In genomic region chr3:53921296-53921695, GRCh38 we compare ENCODE assay signal across 9 cellular contexts. TPM values are rescaled to one million over a fixed set of nuclear protein-coding genes. Genes with fewer than 3 reads are reported as not detected.
DNase-seq lines count a peak whose midpoint lies in the region; ATAC-seq, FAIRE-seq and TF ChIP-seq lines count a peak whose summit lies in the region.
"Had no signal": no experiment of that assay in that cellular context is flagged by ENCODE, and none has a peak within 500 bp of the region (broad histone marks: within the 10 kb centered on the region; RNA-seq: fewer than 3 reads in every experiment).

No MANE protein-coding gene starts in this region.

- CTCF ChIA-PET in CD4-positive, alpha-beta T cell (lab: Charles Lee): no interaction called here

- DNase-seq in BE2C (no peak), GM19239 (ENCODE audit: insufficient read length, low spot score) (peak; percentile 10), keratinocyte (ENCODE audit: low read depth, low spot score) (no peak), COR-L47 (lab: John Stamatoyannopoulos, UW) (no peak), hypothalamus (lab: John Stamatoyannopoulos, UW) (no peak)
- no peak for DNase-seq in CD4-positive, alpha-beta T cell

- no peaks in the 10 kb centered on the region for H3K4me1 Mint-ChIP-seq in CD4-positive, alpha-beta T cell (ENCODE audit: low read depth)
- H3K4me1 Mint-ChIP-seq: IgD-negative memory B cell had no signal

- H4K20me1 ChIP-seq in SU-DHL-6 (ENCODE audit: low read depth, low read length) (0 out of 2 replicates have a peak, but pooled peaks cover 2% of the 10 kb centered on the region), keratinocyte (ENCODE audit: control insufficient read depth, extremely low read depth, insufficient read depth, low read length) (no peaks in the 10 kb centered on the region)

- peaks cover 37% of the 10 kb centered on the region for H3K27me3 Mint-ChIP-seq in CD4-positive, alpha-beta T cell

- H3K9ac ChIP-seq in SU-DHL-6 (ENCODE audit: low read length) (no peak overlapping the region), keratinocyte (ENCODE audit: control insufficient read depth, extremely low read depth, insufficient read depth, low read length) (no peak overlapping the region)

- H3K4me1 ChIP-seq in BE2C (no peaks in the 10 kb centered on the region), keratinocyte (ENCODE audit: control insufficient read depth, extremely low read depth, insufficient read depth, low read length) (no peaks in the 10 kb centered on the region)

- dilution Hi-C loops in keratinocyte (cut with MboI; ENCODE audit: extremely low pct_ligation_motif_present, low sequenced_read_pairs): no loop called here

- H3K9me1 ChIP-seq in keratinocyte (ENCODE audit: control insufficient read depth, extremely low read depth, insufficient read depth, low read length): no peaks in the 10 kb centered on the region

- no peaks in the 10 kb centered on the region for H3K36me3 ChIP-seq in BE2C
- no peaks in the 10 kb centered on the region for H3K36me3 ChIP-seq in SU-DHL-6 (ENCODE audit: low read length)
- no peaks in the 10 kb centered on the region for H3K36me3 ChIP-seq in keratinocyte (ENCODE audit: control insufficient read depth in 2 of 2, extremely low read depth in 1 of 2, insufficient read depth in 2 of 2, low read length in 2 of 2)

- H3K36me3 Mint-ChIP-seq in CD4-positive, alpha-beta T cell (ENCODE audit: low read depth): no peaks in the 10 kb centered on the region
- H3K36me3 Mint-ChIP-seq: IgD-negative memory B cell had no signal

- intact Hi-C loops in CD4-positive, alpha-beta T cell (cut with DNase I, micrococcal nuclease): loop anchor here in 1 of 2 experiments (10.0 kb wide), 1 partner anchor 246 kb away; no protein-coding TSS in a partner anchor

- no peak for ATAC-seq in GM21526 (IDR thresholded peaks at IDR 0.05; ENCODE audit: low FRiP score, unreplicated experiment)
- no peak for ATAC-seq in CD4-positive, alpha-beta T cell (ENCODE audit: poor library complexity)

- no peaks in the 10 kb centered on the region for H3K9me3 ChIP-seq in BE2C
- no peaks in the 10 kb centered on the region for H3K9me3 ChIP-seq in SU-DHL-6 (ENCODE audit: insufficient read depth, low read length)
- H3K9me3 ChIP-seq in keratinocyte (ENCODE audit: control insufficient read depth, low read depth, low read length): no peaks in the 10 kb centered on the region
- H3K9me3 ChIP-seq in CD4-positive, alpha-beta T cell (ENCODE audit: control insufficient read depth, low read length): no peaks in the 10 kb centered on the region

- no peak overlapping the region for H3K4me3 Mint-ChIP-seq in CD4-positive, alpha-beta T cell

- POLR2A ChIA-PET in CD4-positive, alpha-beta T cell (lab: Charles Lee): no interaction called here

- H3F3A ChIP-seq in SU-DHL-6 (ENCODE audit: insufficient read depth): no peaks in the 10 kb centered on the region

- H3K27ac Mint-ChIP-seq in CD4-positive, alpha-beta T cell: no peak overlapping the region
- H3K27ac Mint-ChIP-seq: IgD-negative memory B cell had no signal

- peak; percentile 43 for TF ChIP-seq CTCF in BE2C (IDR thresholded peaks at IDR 0.05; ENCODE audit: low read depth, low read length)
- TF ChIP-seq CTCF in SU-DHL-6 (IDR thresholded peaks at IDR 0.05; ENCODE audit: insufficient read depth, low read length, poor library complexity, severe bottlenecking): peak; percentile 37
- TF ChIP-seq CTCF in keratinocyte (optimal IDR thresholded peaks at IDR 0.05 in 1 of 3, IDR thresholded peaks at IDR 0.05 in 1 of 3, conservative IDR thresholded peaks at IDR 0.05 in 1 of 3; ENCODE audit: extremely low read depth in 1 of 3, insufficient read depth in 2 of 3, low read length in 3 of 3): peak; percentile 17 to 74 (median 50)
- no peak for TF ChIP-seq CTCF in CD4-positive, alpha-beta T cell (IDR thresholded peaks at IDR 0.05)

- H3K9me2 ChIP-seq in SU-DHL-6 (replicated peaks; ENCODE audit: insufficient read depth, low read length): no peaks in the 10 kb centered on the region

- no peaks in the 10 kb centered on the region for H3K9me3 Mint-ChIP-seq in CD4-positive, alpha-beta T cell

- H3K4me2 ChIP-seq in SU-DHL-6 (ENCODE audit: low read depth, low read length, poor library complexity, severe bottlenecking) (no peak overlapping the region), keratinocyte (ENCODE audit: control insufficient read depth, extremely low read depth, insufficient read depth, low read depth, low read length) (no peak overlapping the region)

- no peak overlapping the region for H2AFZ ChIP-seq in SU-DHL-6 (ENCODE audit: low read depth, low read length, severe bottlenecking)
- no peak overlapping the region for H2AFZ ChIP-seq in keratinocyte (ENCODE audit: control insufficient read depth, low read length)

- H3K27ac ChIP-seq in SU-DHL-6 (ENCODE audit: low read depth, low read length): no peak overlapping the region
- no peak overlapping the region for H3K27ac ChIP-seq in keratinocyte (ENCODE audit: control insufficient read depth, insufficient read depth, low read length)
- H3K27ac ChIP-seq in CD4-positive, alpha-beta T cell (ENCODE audit: low read depth, low read length): no peak overlapping the region

- FAIRE-seq in GM19239 (lab: Jason Lieb, UNC) (no peak), keratinocyte (lab: Jason Lieb, UNC) (no peak)

- H3K79me2 ChIP-seq in SU-DHL-6 (ENCODE audit: insufficient read depth, low read length): no peaks in the 10 kb centered on the region
- no peaks in the 10 kb centered on the region for H3K79me2 ChIP-seq in keratinocyte (ENCODE audit: control insufficient read depth, insufficient read depth, low read length)

- H3K27me3 ChIP-seq in BE2C (peaks cover 4% of the 10 kb centered on the region; the same call in 1 of the 2 replicates), SU-DHL-6 (ENCODE audit: low read length) (no peaks in the 10 kb centered on the region), keratinocyte (ENCODE audit: control insufficient read depth, extremely low read depth, insufficient read depth, low read length) (no peaks in the 10 kb centered on the region)
- H3K27me3 ChIP-seq in CD4-positive, alpha-beta T cell (ENCODE audit: control insufficient read depth, insufficient read depth, low read length): peaks cover 6% of the 10 kb centered on the region

- H3K4me3 ChIP-seq in BE2C (ENCODE audit: low read depth, low read length) (no peak overlapping the region), SU-DHL-6 (ENCODE audit: insufficient read depth, low read length, poor library complexity, severe bottlenecking) (no peak overlapping the region), keratinocyte (ENCODE audit: control insufficient read depth in 2 of 3, extremely low read depth in 1 of 3, insufficient read depth in 2 of 3, low read depth in 1 of 3, low read length in 3 of 3) (no peak overlapping the region)

RNA-seq across cellular contexts. Expression of gene SELENOK, which starts 29.6 kb away (rescaled TPM):
- polyA plus RNA-seq in BE2C (2012; ENCODE audit: insufficient read depth, insufficient read length, low read depth): 69.8 TPM
- polyA plus RNA-seq in keratinocyte: 44.1 to 94.9 TPM (median 73.6 TPM) in 3 replicates
- polyA plus RNA-seq in keratinocyte (2011; ENCODE audit: low read depth): 67.9 TPM
- 42.6 and 64.1 TPM in 2 replicates for polyA plus RNA-seq in keratinocyte (2011; cell fraction: cytosol; rRNA removed)
- polyA plus RNA-seq in keratinocyte (2011; cell fraction: nucleus; rRNA removed): 22.9 and 24.5 TPM in 2 replicates
- polyA plus RNA-seq in keratinocyte (2012; ENCODE audit: low replicate concordance): 35.8 and 79.3 TPM in 2 replicates
- polyA minus RNA-seq in keratinocyte: 4.0 to 7.9 TPM (median 7.8 TPM) in 3 replicates
- 12.1 TPM for polyA minus RNA-seq in keratinocyte (2011; cell fraction: cytosol; rRNA and poly(A)+ RNA removed)
- 7.7 and 17.8 TPM in 2 replicates for polyA minus RNA-seq in keratinocyte (2011; cell fraction: nucleus; rRNA and poly(A)+ RNA removed)
- total RNA-seq in CD4-positive, alpha-beta T cell: 100 to 1,000 TPM; 153 to 159 TPM

RNA-seq across cellular contexts. Expression of gene ACTR8, which starts 39.3 kb away (rescaled TPM):
- 22.3 TPM for polyA plus RNA-seq in BE2C (2012; ENCODE audit: insufficient read depth, insufficient read length, low read depth)
- 17.7 to 28.8 TPM (median 21.7 TPM) in 3 replicates for polyA plus RNA-seq in keratinocyte
- polyA plus RNA-seq in keratinocyte (2011; ENCODE audit: low read depth): 16.5 TPM
- 14.3 and 24.1 TPM in 2 replicates for polyA plus RNA-seq in keratinocyte (2011; cell fraction: cytosol; rRNA removed)
- polyA plus RNA-seq in keratinocyte (2011; cell fraction: nucleus; rRNA removed): 24.6 and 28.9 TPM in 2 replicates
- polyA plus RNA-seq in keratinocyte (2012; ENCODE audit: low replicate concordance): 16.2 and 20.2 TPM in 2 replicates
- polyA minus RNA-seq in keratinocyte: 15.0 to 38.8 TPM (median 18.2 TPM) in 3 replicates
- polyA minus RNA-seq in keratinocyte (2011; cell fraction: cytosol; rRNA and poly(A)+ RNA removed): 17.6 TPM
- 19.1 and 21.5 TPM in 2 replicates for polyA minus RNA-seq in keratinocyte (2011; cell fraction: nucleus; rRNA and poly(A)+ RNA removed)
- total RNA-seq in CD4-positive, alpha-beta T cell: 10 to 100 TPM; 13.7 to 14.3 TPM
